In genomic region chr1:156504821-156505678, GRCh38 we compare ENCODE assay signal across 8 cellular contexts. TPM values are rescaled to one million over a fixed set of nuclear protein-coding genes. Genes with fewer than 3 reads are reported as not detected.
DNase-seq lines count a peak whose midpoint lies in the region; ATAC-seq and TF ChIP-seq lines count a peak whose summit lies in the region.

No MANE protein-coding gene starts in this region.

- intact Hi-C loops in cardiac septum (cut with DNase I) = loop anchor here (1.0 to 5.0 kb wide), 3 partner anchors 48 to 383 kb away; partner anchors contain the start of gene NAXE

- H2BK12ac ChIP-seq in trophoblast cell (ENCODE audit: low read length) = peak overlapping the region; percentile 91

- H3K79me2 ChIP-seq in trophoblast cell (ENCODE audit: control insufficient read depth, insufficient read depth, low read length, poor library complexity) = peaks cover 6% of the 10 kb centered on the region

- H3K27ac ChIP-seq in adipose tissue (ENCODE audit: low read depth, low read length) (peak overlapping the region; percentile 83), trophoblast cell (ENCODE audit: low read depth, low read length) (peak overlapping the region; percentile 73), tibial nerve (peak overlapping the region; percentile 98 to 100 (median 99))

- peak overlapping the region; percentile 54 for H3K4me2 ChIP-seq in trophoblast cell (ENCODE audit: low read length)

- H4K8ac ChIP-seq in trophoblast cell (ENCODE audit: low read depth, low read length) = peak overlapping the region; percentile 67

- H4K12ac ChIP-seq in trophoblast cell (ENCODE audit: low read depth, low read length) = peak overlapping the region; percentile 49

- no peaks in the 10 kb centered on the region for H3K9me3 ChIP-seq in trophoblast cell (ENCODE audit: insufficient read depth, low read depth, low read length)
- H3K9me3 ChIP-seq in tibial nerve = no peaks in the 10 kb centered on the region

- peak overlapping the region; percentile 65 for H3K14ac ChIP-seq in trophoblast cell (ENCODE audit: low read length)

- no peaks in the 10 kb centered on the region for H3K36me3 ChIP-seq in trophoblast cell (ENCODE audit: control insufficient read depth in 1 of 2, insufficient read depth in 2 of 2, low read length in 2 of 2)
- no peaks in the 10 kb centered on the region for H3K36me3 ChIP-seq in tibial nerve

- peak; percentile 95 for DNase-seq in GM03348 (ENCODE audit: low spot score)
- peak; percentile 83 for DNase-seq in NCI-H1436 treated with DMSO at 0.1 percent for 48 hours (lab: John Stamatoyannopoulos, UW)
- peak; percentile 99 for DNase-seq in T follicular helper cell (ENCODE audit: low read depth)
- DNase-seq in cardiac septum (ENCODE audit: low spot score) = peak; percentile 100
- DNase-seq in trophoblast cell = peak; percentile 99
- peak; percentile 99 to 100 for DNase-seq in tibial nerve (ENCODE audit: low spot score in 2 of 2)

- WGBS in adipose tissue, 3 donors = 3 to 4% (median 4%) methylated on average over 41 to 45 of the region's 45 CpGs
- WGBS in trophoblast cell (ENCODE audit: extremely low coverage, insufficient coverage, insufficient read length) = no CpG with 5 or more reads among the region's 45 CpGs
- 2 to 4% methylated on average over 41 to 45 of the region's 45 CpGs for WGBS in tibial nerve, 2 donors

- peak; percentile 65 to 68 for TF ChIP-seq POLR2A in tibial nerve (IDR thresholded peaks at IDR 0.05)

- no peaks in the 10 kb centered on the region for H3K27me3 ChIP-seq in trophoblast cell (ENCODE audit: insufficient read depth, low read length)
- no peaks in the 10 kb centered on the region for H3K27me3 ChIP-seq in tibial nerve

- H3K18ac ChIP-seq in trophoblast cell (ENCODE audit: low read length) = peak overlapping the region; percentile 47

- peak; percentile 40 for ATAC-seq in HG02588 (IDR thresholded peaks at IDR 0.05; ENCODE audit: unreplicated experiment)

- H2AK5ac ChIP-seq in trophoblast cell (ENCODE audit: low read length) = peak overlapping the region; percentile 9

- H3K4me1 ChIP-seq in trophoblast cell (ENCODE audit: control insufficient read depth in 1 of 2, insufficient read depth in 2 of 2, low read length in 2 of 2) (peaks cover 19 to 23% of the 10 kb centered on the region in 2 experiments), tibial nerve (peaks cover 0 to 67% (median 56%) of the 10 kb centered on the region in 4 donors)

- H3K4ac ChIP-seq in trophoblast cell (ENCODE audit: low read depth, low read length) = peak overlapping the region; percentile 9

- peak overlapping the region; percentile 63 for H2AFZ ChIP-seq in trophoblast cell (ENCODE audit: insufficient read depth, low read length, poor library complexity)

- peaks cover 31% of the 10 kb centered on the region for H3K79me1 ChIP-seq in trophoblast cell (ENCODE audit: low read length)

- H3K23ac ChIP-seq in trophoblast cell (ENCODE audit: low read length) = no peak overlapping the region

- peak; percentile 95 to 98 for TF ChIP-seq EP300 in tibial nerve (IDR thresholded peaks at IDR 0.05)

- H4K91ac ChIP-seq in trophoblast cell (ENCODE audit: low read depth, low read length) = peak overlapping the region; percentile 78

- H2BK120ac ChIP-seq in trophoblast cell (ENCODE audit: insufficient read depth, low read length, poor library complexity) = peak overlapping the region; percentile 43

- peak in 1 of 5 experiments; percentile 65 for TF ChIP-seq CTCF in tibial nerve (IDR thresholded peaks at IDR 0.05)

- peak overlapping the region; percentile 59 for H2BK5ac ChIP-seq in trophoblast cell (ENCODE audit: low read depth, low read length, poor library complexity)

- no peak overlapping the region for H3K9ac ChIP-seq in trophoblast cell (ENCODE audit: low read length)

- H3K4me3 ChIP-seq in trophoblast cell (ENCODE audit: low read depth, low read length) (no peak overlapping the region), tibial nerve (peak overlapping the region; percentile 4 to 44 (median 24))

RNA-seq across cellular contexts. Expression of gene MEF2D, which starts 4.5 kb away (rescaled TPM):
- 10 to 100 TPM; 13.4 to 28.7 (median 17.4) TPM for polyA plus RNA-seq in adipose tissue
- total RNA-seq in cardiac septum (93.1 TPM), tibial nerve (10 to 100 TPM; 67.5 to 84.9 (median 70.8) TPM)
- 10.5 and 10.7 TPM in 2 replicates for polyA plus RNA-seq in trophoblast cell (2013)
